In the genomic region with DNA sequence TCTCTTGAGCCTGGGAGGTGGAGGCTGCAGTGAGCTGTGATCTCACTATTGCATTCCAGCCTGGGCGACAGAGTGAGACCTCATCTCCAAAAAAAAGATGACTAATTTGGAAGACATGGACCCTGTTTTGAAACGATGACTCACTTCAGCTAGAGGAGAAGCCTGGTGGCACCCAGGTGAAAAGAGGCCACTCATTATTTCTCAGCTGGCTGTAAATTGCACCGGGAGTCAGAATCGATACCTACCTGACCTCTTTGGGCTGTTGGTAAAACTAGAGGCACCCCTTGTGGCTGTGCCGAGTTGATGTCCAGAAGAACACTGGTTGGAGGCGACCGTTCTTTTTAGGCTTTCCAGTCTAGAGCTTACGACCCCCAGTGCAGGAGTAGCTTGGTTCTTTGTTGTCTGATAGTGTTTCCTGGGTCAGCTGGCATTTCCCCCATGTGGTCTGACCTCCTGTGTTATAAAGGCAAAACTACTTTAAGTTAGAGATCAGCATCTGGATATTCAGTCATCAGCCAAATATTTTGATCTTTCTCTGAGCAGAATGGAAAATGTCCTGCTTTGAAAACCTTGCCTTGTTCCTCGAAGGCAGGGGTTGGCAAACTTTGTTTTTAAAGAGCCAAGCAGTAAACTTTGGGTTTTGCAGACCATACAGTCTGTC, we compare ENCODE assay signal across 1 cellular context.
TF ChIP-seq lines count a peak whose summit lies in the region.

No MANE protein-coding gene starts in this region.

TF ChIP-seq in HepG2, 621 proteins besides CTCF, POLR2A, EP300 and RAD21 (continued from another document):
- TF ChIP-seq, protein P1, sequence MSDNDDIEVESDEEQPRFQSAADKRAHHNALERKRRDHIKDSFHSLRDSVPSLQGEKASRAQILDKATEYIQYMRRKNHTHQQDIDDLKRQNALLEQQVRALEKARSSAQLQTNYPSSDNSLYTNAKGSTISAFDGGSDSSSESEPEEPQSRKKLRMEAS (IDR thresholded peaks at IDR 0.05): no peak
- TF ChIP-seq TOPORS (CRISPR knock-in tag; IDR thresholded peaks at IDR 0.05): no peak
- TF ChIP-seq KDM3A (CRISPR knock-in tag; IDR thresholded peaks at IDR 0.05; ENCODE audit: low read depth): no peak
- no peak for TF ChIP-seq HNF4A (CRISPR knock-in tag; IDR thresholded peaks at IDR 0.05)
